39 cellular contexts compared by ENCODE assay signal in the genomic region with DNA sequence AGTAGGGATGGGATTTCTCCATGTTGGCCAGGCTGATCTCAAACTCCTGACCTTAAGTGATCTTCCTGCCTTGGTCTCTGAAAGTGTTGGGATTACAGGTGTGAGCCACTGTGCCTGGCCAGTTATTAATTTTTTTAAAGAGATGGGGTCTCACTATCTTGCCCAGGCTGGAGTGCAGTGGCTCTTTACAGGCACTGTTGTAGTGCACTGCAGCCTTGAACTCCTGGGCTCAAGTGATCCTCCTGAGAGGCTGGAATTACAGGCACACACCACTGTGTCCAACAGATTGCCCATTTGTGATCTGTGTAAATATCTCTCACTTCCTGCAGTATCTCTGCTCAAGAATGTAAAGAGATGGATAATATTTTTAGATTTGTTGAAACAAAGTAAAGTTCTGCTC.
"Had no signal": no experiment of that assay in that cellular context is flagged by ENCODE, and none has a peak within 500 bp of the region (broad histone marks: within the 10 kb centered on the region; RNA-seq: fewer than 3 reads in every experiment).

No MANE protein-coding gene starts in this region.

- H3K27ac ChIP-seq: adrenal gland, body of pancreas, brain microvascular endothelial cell, breast epithelium, VCaP had no signal

- H3K27me3 ChIP-seq: adrenal gland, body of pancreas, brain microvascular endothelial cell, breast epithelium had no signal

- H3K27ac Mint-ChIP-seq: activated CD4-positive, alpha-beta memory T cell treated with anti-CD3 and anti-CD28 coated beads, Interleukin-2, amount 10 ng/mL, durations not matched to agents 7 days and 5 days; activated CD4-positive, alpha-beta T cell treated with anti-CD3 and anti-CD28 coated beads for 36 hours; activated CD8-positive, alpha-beta memory T cell treated with anti-CD3 and anti-CD28 coated beads, Interleukin-2, amount 10 ng/mL, durations not matched to agents 7 days and 5 days; activated CD8-positive, alpha-beta T cell treated with anti-CD3 and anti-CD28 coated beads, Interleukin-2, amount 10 ng/mL, durations not matched to agents 7 days and 5 days; activated naive CD4-positive, alpha-beta T cell treated with anti-CD3 and anti-CD28 coated beads for 36 hours; activated naive CD4-positive, alpha-beta T cell treated with anti-CD3 and anti-CD28 coated beads, Interleukin-2, amount 50 U/mL, for 72 hours; activated T-cell treated with anti-CD3 and anti-CD28 coated beads, Interleukin-2, amount 50 U/mL, for 72 hours; activated T-helper 17 cell treated with anti-CD3 and anti-CD28 coated beads, Interleukin-2, amount 50 U/mL, for 72 hours; T-helper 1 cell treated with Interleukin-12 subunit alpha and Interleukin-12 subunit beta and Interleukin-4 antibody, amounts not matched to agents 30 μg/mL and 1 μg/mL, for 36 hours; T-helper 2 cell treated with Interferon-gamma antibody and Interleukin-4, amounts not matched to agents 5 μg/mL and 100 μg/mL, for 36 hours had no signal

- H3K9me3 Mint-ChIP-seq: activated CD4-positive, alpha-beta memory T cell treated with anti-CD3 and anti-CD28 coated beads, Interleukin-2, amount 10 ng/mL, durations not matched to agents 7 days and 5 days; activated CD4-positive, alpha-beta T cell treated with anti-CD3 and anti-CD28 coated beads, Interleukin-2, amount 10 ng/mL, durations not matched to agents 24 days and 14 days; activated naive CD4-positive, alpha-beta T cell treated with anti-CD3 and anti-CD28 coated beads for 36 hours; activated naive CD4-positive, alpha-beta T cell treated with anti-CD3 and anti-CD28 coated beads, Interleukin-2, amount 50 U/mL, for 72 hours; activated naive CD8-positive, alpha-beta T cell treated with anti-CD3 and anti-CD28 coated beads for 36 hours; activated T-cell treated with anti-CD3 and anti-CD28 coated beads, Interleukin-2, amount 50 U/mL, for 4 hours; activated T-cell treated with anti-CD3 and anti-CD28 coated beads, Interleukin-2, amount 50 U/mL, for 72 hours; activated T-helper 1 cell treated with anti-CD3 and anti-CD28 coated beads, Interleukin-12 subunit alpha, Interleukin-12 subunit beta, Interleukin-2, Interleukin-4 antibody, amounts not matched to agents 30 ng/mL and 10 ng/mL and 1 ng/mL, durations not matched to agents 14 hours and 24 hours and 36 hours; activated T-helper 17 cell treated with anti-CD3 and anti-CD28 coated beads, Interleukin-2, amount 50 U/mL, for 72 hours; T-helper 1 cell treated with Interleukin-12 subunit alpha and Interleukin-12 subunit beta and Interleukin-4 antibody, amounts not matched to agents 30 μg/mL and 1 μg/mL, for 36 hours; T-helper 2 cell treated with Interferon-gamma antibody and Interleukin-4, amounts not matched to agents 5 μg/mL and 100 μg/mL, for 36 hours had no signal

- ATAC-seq: activated CD4-positive, alpha-beta T cell treated with anti-CD3 and anti-CD28 coated beads for 36 hours; activated CD4-positive, CD25-positive, alpha-beta regulatory T cell treated with anti-CD3 and anti-CD28 coated beads, Interleukin-2, amount 50 U/mL, for 24 hours; activated CD8-positive, alpha-beta memory T cell treated with anti-CD3 and anti-CD28 coated beads, Interleukin-2, amount 10 ng/mL, durations not matched to agents 7 days and 5 days; activated CD8-positive, alpha-beta T cell treated with anti-CD3 and anti-CD28 coated beads, Interleukin-2, amount 10 ng/mL, durations not matched to agents 7 days and 5 days; activated naive CD4-positive, alpha-beta T cell treated with anti-CD3 and anti-CD28 coated beads, Interleukin-2, amount 50 U/mL, for 72 hours; activated T-cell treated with anti-CD3 and anti-CD28 coated beads, Interleukin-2, amount 50 U/mL, for 4 hours; activated T-cell treated with anti-CD3 and anti-CD28 coated beads, Interleukin-2, amount 50 U/mL, for 72 hours; activated T-helper 17 cell treated with anti-CD3 and anti-CD28 coated beads, Interleukin-2, amount 50 U/mL, for 72 hours; body of pancreas had no signal

- H3K9me3 ChIP-seq: adrenal gland, body of pancreas, breast epithelium had no signal

- H3K4me3 ChIP-seq: adrenal gland, body of pancreas, breast epithelium had no signal

- H3K36me3 ChIP-seq: adrenal gland, breast epithelium had no signal

- H3K4me3 Mint-ChIP-seq: activated CD4-positive, alpha-beta memory T cell treated with anti-CD3 and anti-CD28 coated beads, Interleukin-2, amount 10 ng/mL, durations not matched to agents 7 days and 5 days; activated CD4-positive, alpha-beta T cell treated with anti-CD3 and anti-CD28 coated beads for 36 hours; activated CD4-positive, alpha-beta T cell treated with anti-CD3 and anti-CD28 coated beads, Interleukin-2, amount 10 ng/mL, durations not matched to agents 24 days and 14 days; activated CD8-positive, alpha-beta memory T cell treated with anti-CD3 and anti-CD28 coated beads, Interleukin-2, amount 10 ng/mL, durations not matched to agents 7 days and 5 days; activated CD8-positive, alpha-beta T cell treated with anti-CD3 and anti-CD28 coated beads, Interleukin-2, amount 10 ng/mL, durations not matched to agents 7 days and 5 days; activated naive CD4-positive, alpha-beta T cell treated with anti-CD3 and anti-CD28 coated beads for 36 hours; activated naive CD8-positive, alpha-beta T cell treated with anti-CD3 and anti-CD28 coated beads for 36 hours; activated T-cell treated with anti-CD3 and anti-CD28 coated beads, Interleukin-2, amount 50 U/mL, for 4 hours; activated T-cell treated with anti-CD3 and anti-CD28 coated beads, Interleukin-2, amount 50 U/mL, for 72 hours; activated T-helper 1 cell treated with anti-CD3 and anti-CD28 coated beads, Interleukin-12 subunit alpha, Interleukin-12 subunit beta, Interleukin-2, Interleukin-4 antibody, amounts not matched to agents 30 ng/mL and 10 ng/mL and 1 ng/mL, durations not matched to agents 14 hours and 24 hours and 36 hours; activated T-helper 17 cell treated with anti-CD3 and anti-CD28 coated beads, Interleukin-2, amount 50 U/mL, for 72 hours; T-helper 1 cell treated with Interleukin-12 subunit alpha and Interleukin-12 subunit beta and Interleukin-4 antibody, amounts not matched to agents 30 μg/mL and 1 μg/mL, for 36 hours; T-helper 2 cell treated with Interferon-gamma antibody and Interleukin-4, amounts not matched to agents 5 μg/mL and 100 μg/mL, for 36 hours had no signal

- DNase-seq: activated CD4-positive, alpha-beta memory T cell treated with anti-CD3 and anti-CD28 coated beads, Interleukin-2, amount 10 ng/mL, durations not matched to agents 7 days and 5 days; activated CD4-positive, alpha-beta T cell treated with anti-CD3 and anti-CD28 coated beads for 1 hour; activated CD4-positive, alpha-beta T cell treated with anti-CD3 and anti-CD28 coated beads for 36 hours; activated CD4-positive, alpha-beta T cell treated with anti-CD3 and anti-CD28 coated beads, Interleukin-2, amount 10 ng/mL, durations not matched to agents 24 days and 14 days; activated CD4-positive, alpha-beta T cell treated with anti-CD3 and anti-CD28 coated beads, Interleukin-2, amount 50 U/mL, for 48 hours; activated CD4-positive, CD25-positive, alpha-beta regulatory T cell; activated CD8-positive, alpha-beta memory T cell treated with anti-CD3 and anti-CD28 coated beads for 24 hours; activated CD8-positive, alpha-beta memory T cell treated with anti-CD3 and anti-CD28 coated beads, Interleukin-2, amount 10 ng/mL, durations not matched to agents 7 days and 5 days; activated CD8-positive, alpha-beta T cell treated with anti-CD3 and anti-CD28 coated beads, Interleukin-2, amount 10 ng/mL, durations not matched to agents 7 days and 5 days; activated effector memory CD4-positive, alpha-beta T cell treated with anti-CD3 and anti-CD28 coated beads, Interleukin-2, amount 50 U/mL, for 16 hours; activated gamma-delta T cell treated with Interleukin-2 at 50 U/mL for 16 hours; activated naive CD4-positive, alpha-beta T cell; activated naive CD4-positive, alpha-beta T cell treated with anti-CD3 and anti-CD28 coated beads for 36 hours; activated naive CD4-positive, alpha-beta T cell treated with anti-CD3 and anti-CD28 coated beads, Interleukin-2, amount 50 U/mL, for 16 hours; activated naive CD8-positive, alpha-beta T cell treated with anti-CD3 and anti-CD28 coated beads for 36 hours; activated T-cell treated with anti-CD3 and anti-CD28 coated beads for 4 hours; activated T-cell treated with anti-CD3 and anti-CD28 coated beads, Interleukin-2, amount 50 U/mL, for 1 hour; activated T-cell treated with anti-CD3 and anti-CD28 coated beads, Interleukin-2, amount 50 U/mL, for 4 hours; activated T-cell treated with anti-CD3 and anti-CD28 coated beads, Interleukin-2, amount 50 U/mL, for 72 hours; adrenal gland; amniotic stem cell; aorta; body of pancreas; brain microvascular endothelial cell; central memory CD4-positive, alpha-beta T cell; T-helper 1 cell; T-helper 2 cell; T-helper 9 cell had no signal

- H3K27me3 Mint-ChIP-seq: activated CD4-positive, alpha-beta memory T cell treated with anti-CD3 and anti-CD28 coated beads, Interleukin-2, amount 10 ng/mL, durations not matched to agents 7 days and 5 days; activated CD4-positive, alpha-beta T cell treated with anti-CD3 and anti-CD28 coated beads for 36 hours; activated CD4-positive, alpha-beta T cell treated with anti-CD3 and anti-CD28 coated beads, Interleukin-2, amount 10 ng/mL, durations not matched to agents 24 days and 14 days; activated CD8-positive, alpha-beta memory T cell treated with anti-CD3 and anti-CD28 coated beads, Interleukin-2, amount 10 ng/mL, durations not matched to agents 7 days and 5 days; activated naive CD8-positive, alpha-beta T cell treated with anti-CD3 and anti-CD28 coated beads for 36 hours; activated T-helper 17 cell treated with anti-CD3 and anti-CD28 coated beads, Interleukin-2, amount 50 U/mL, for 72 hours had no signal

- FAIRE-seq: astrocyte, colon, TTC549 had no signal

- H3K4me1 Mint-ChIP-seq: activated CD4-positive, alpha-beta T cell treated with anti-CD3 and anti-CD28 coated beads for 36 hours had no signal

- H3K4me1 ChIP-seq: breast epithelium had no signal
